In the genomic region with DNA sequence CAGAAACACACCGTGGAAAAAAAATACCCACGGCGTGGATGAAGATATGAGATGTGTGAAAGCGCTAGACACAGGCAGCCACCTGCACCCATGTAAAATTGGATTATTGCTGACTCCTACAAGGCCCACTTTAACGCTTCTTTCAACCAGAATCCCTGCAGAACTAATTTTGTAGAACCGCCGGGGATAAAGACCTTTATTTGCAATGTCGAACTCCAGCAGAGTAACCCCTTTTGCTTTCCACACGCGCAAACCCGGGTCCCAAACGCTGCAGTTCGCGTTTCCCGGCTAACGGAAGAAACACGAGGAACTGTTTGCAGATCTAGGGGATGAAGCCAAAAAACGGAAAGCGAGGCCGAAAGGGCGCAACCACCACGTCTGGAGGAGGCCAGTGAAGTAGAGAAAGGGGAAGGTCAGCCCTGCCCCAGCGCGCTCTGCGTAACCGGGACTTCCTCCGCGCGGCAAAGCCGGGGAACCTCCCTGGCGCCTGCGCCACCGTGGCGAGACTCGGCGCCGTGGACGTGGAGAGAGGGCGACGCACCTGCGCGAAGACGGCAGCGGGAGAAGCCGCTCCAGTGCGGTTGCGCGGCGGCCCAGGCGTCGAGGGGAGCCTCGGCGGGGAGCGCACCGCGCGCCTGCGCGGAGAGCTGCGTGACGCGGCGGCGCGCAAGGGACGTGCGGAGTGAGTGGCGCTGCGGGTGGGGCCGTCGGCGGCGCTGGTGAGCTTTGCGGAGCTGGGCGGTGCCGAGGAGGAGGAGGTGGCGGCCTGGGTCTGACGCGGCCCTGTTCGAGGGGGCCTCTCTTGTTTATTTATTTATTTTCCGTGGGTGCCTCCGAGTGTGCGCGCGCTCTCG, we compare ENCODE assay signal across 8 cellular contexts. TPM values are rescaled to one million over a fixed set of nuclear protein-coding genes. Genes with fewer than 3 reads are reported as not detected.
DNase-seq lines count a peak whose midpoint lies in the region; ATAC-seq lines count a peak whose summit lies in the region.

PPP1CB (plus strand) TSS at position 729 of the 854 bp plus-strand sequence. CDS start 295 bp downstream, outside the sequence.

- no peaks in the 10 kb centered on the region for H3K36me3 ChIP-seq in GM23248 (ENCODE audit: low read depth)

- peak within 1 kb of the TSS; percentile 77 for H2AFZ ChIP-seq in GM23248

- peaks cover 46% of the 10 kb centered on the region for H3K79me2 ChIP-seq in GM23248 (ENCODE audit: insufficient read depth)

- peaks cover 20% of the 10 kb centered on the region for H3K36me3 Mint-ChIP-seq in activated T-helper 1 cell treated with anti-CD3 and anti-CD28 coated beads, Interleukin-12 subunit alpha, Interleukin-12 subunit beta, Interleukin-2, Interleukin-4 antibody, amounts not matched to agents 30 ng/mL and 10 ng/mL and 1 ng/mL, durations not matched to agents 14 hours and 24 hours and 36 hours (ENCODE audit: low read depth)
- peaks cover 0 to 16% (median 0%) of the 10 kb centered on the region in 3 donors for H3K36me3 Mint-ChIP-seq in naive thymus-derived CD8-positive, alpha-beta T cell

- no peaks in the 10 kb centered on the region for H3K27me3 Mint-ChIP-seq in activated T-helper 1 cell treated with anti-CD3 and anti-CD28 coated beads, Interleukin-12 subunit alpha, Interleukin-12 subunit beta, Interleukin-2, Interleukin-4 antibody, amounts not matched to agents 30 ng/mL and 10 ng/mL and 1 ng/mL, durations not matched to agents 14 hours and 24 hours and 36 hours (ENCODE audit: insufficient read depth)
- no peaks in the 10 kb centered on the region for H3K27me3 Mint-ChIP-seq in naive thymus-derived CD8-positive, alpha-beta T cell

- peak within 1 kb of the TSS; percentile 88 for H3K4me3 ChIP-seq in GM23248

- peaks cover 30% of the 10 kb centered on the region for H3K4me1 ChIP-seq in GM23248 (ENCODE audit: insufficient read depth)

- peaks cover 18% of the 10 kb centered on the region for H4K20me1 ChIP-seq in GM23248 (ENCODE audit: insufficient read depth)

- POLR2A ChIA-PET in naive thymus-derived CD8-positive, alpha-beta T cell (lab: Charles Lee), result interaction anchor here (0.6 to 3.7 kb wide), 23 partner anchors 9 to 1395 kb away, joined by 3 to 50 read pairs (median 5); partner anchors contain the start of genes TRMT61B, WDR43 and YPEL5

- peak within 1 kb of the TSS; percentile 95 for H3K4me3 Mint-ChIP-seq in activated T-helper 1 cell treated with anti-CD3 and anti-CD28 coated beads, Interleukin-12 subunit alpha, Interleukin-12 subunit beta, Interleukin-2, Interleukin-4 antibody, amounts not matched to agents 30 ng/mL and 10 ng/mL and 1 ng/mL, durations not matched to agents 14 hours and 24 hours and 36 hours
- H3K4me3 Mint-ChIP-seq in naive thymus-derived CD8-positive, alpha-beta T cell, result peak within 1 kb of the TSS; percentile 88 to 98 (median 96)

- H3K9me3 Mint-ChIP-seq in activated T-helper 1 cell treated with anti-CD3 and anti-CD28 coated beads, Interleukin-12 subunit alpha, Interleukin-12 subunit beta, Interleukin-2, Interleukin-4 antibody, amounts not matched to agents 30 ng/mL and 10 ng/mL and 1 ng/mL, durations not matched to agents 14 hours and 24 hours and 36 hours, result no peaks in the 10 kb centered on the region
- no peaks in the 10 kb centered on the region for H3K9me3 Mint-ChIP-seq in naive thymus-derived CD8-positive, alpha-beta T cell

- H3K4me2 ChIP-seq in GM23248 (ENCODE audit: unreplicated experiment), result peak within 1 kb of the TSS; percentile 84

- peaks cover 34% of the 10 kb centered on the region for H3F3A ChIP-seq in GM23248 (ENCODE audit: insufficient read depth)

- H3K9me2 ChIP-seq in GM23248 (ENCODE audit: insufficient read depth), result no peaks in the 10 kb centered on the region

- peak within 1 kb of the TSS; percentile 93 for H3K27ac ChIP-seq in GM23248

- peak within 1 kb of the TSS; percentile 98 for H3K9ac ChIP-seq in GM23248

- intact Hi-C loops in activated T-helper 1 cell treated with anti-CD3 and anti-CD28 coated beads, Interleukin-12 subunit alpha, Interleukin-12 subunit beta, Interleukin-2, Interleukin-4 antibody, amounts not matched to agents 30 ng/mL and 10 ng/mL and 1 ng/mL, durations not matched to agents 14 hours and 24 hours and 36 hours (cut with micrococcal nuclease), result loop anchor here (1.0 to 10.0 kb wide), 12 partner anchors 70 to 1047 kb away; partner anchors contain the start of genes CLIP4, MRPL33, TRMT61B and WDR43

- H3K9me3 ChIP-seq in GM23248 (ENCODE audit: low read depth), result no peaks in the 10 kb centered on the region

- peak within 1 kb of the TSS; percentile 96 for H3K27ac Mint-ChIP-seq in activated T-helper 1 cell treated with anti-CD3 and anti-CD28 coated beads, Interleukin-12 subunit alpha, Interleukin-12 subunit beta, Interleukin-2, Interleukin-4 antibody, amounts not matched to agents 30 ng/mL and 10 ng/mL and 1 ng/mL, durations not matched to agents 14 hours and 24 hours and 36 hours
- H3K27ac Mint-ChIP-seq in naive thymus-derived CD8-positive, alpha-beta T cell, result peak within 1 kb of the TSS; percentile 89 to 100 (median 98)

- no peaks in the 10 kb centered on the region for H3K27me3 ChIP-seq in GM23248 (replicated peaks; ENCODE audit: insufficient read depth)

- 1% methylated on average over 74 to 75 of the region's 86 CpGs for WGBS in GM23248 (ENCODE audit: low coverage in 1 of 2, low lambda C conversion rate in 2 of 2, missing lambda C conversion rate in 2 of 2), 2 experiments

- peak; percentile 83 to 87 for ATAC-seq in naive thymus-derived CD8-positive, alpha-beta T cell

- H3K4me1 Mint-ChIP-seq in activated T-helper 1 cell treated with anti-CD3 and anti-CD28 coated beads, Interleukin-12 subunit alpha, Interleukin-12 subunit beta, Interleukin-2, Interleukin-4 antibody, amounts not matched to agents 30 ng/mL and 10 ng/mL and 1 ng/mL, durations not matched to agents 14 hours and 24 hours and 36 hours (ENCODE audit: low read depth), result peaks cover 61% of the 10 kb centered on the region
- peaks cover 23 to 63% (median 60%) of the 10 kb centered on the region in 4 donors for H3K4me1 Mint-ChIP-seq in naive thymus-derived CD8-positive, alpha-beta T cell

- in situ Hi-C loops in GM23248 (cut with MboI), result loop anchor here (10.0 kb wide), 1 partner anchor 157 kb away; no protein-coding TSS in a partner anchor

- DNase-seq in Daoy (ENCODE audit: low read depth), result peak; percentile 99
- DNase-seq in GM23248, result peak; percentile 99
- peak; percentile 94 to 97 for DNase-seq in Kasumi-1 (lab: John Stamatoyannopoulos, UW)
- peak; percentile 94 for DNase-seq in RKO (ENCODE audit: low spot score)
- DNase-seq in activated T-helper 1 cell treated with anti-CD3 and anti-CD28 coated beads, Interleukin-12 subunit alpha, Interleukin-12 subunit beta, Interleukin-2, Interleukin-4 antibody, amounts not matched to agents 30 ng/mL and 10 ng/mL and 1 ng/mL, durations not matched to agents 14 hours and 24 hours and 36 hours (ENCODE audit: low spot score), result peak; percentile 98
- peak; percentile 98 for DNase-seq in fibroblast of gingiva (ENCODE audit: low read depth)
- peak; percentile 89 to 99 (median 98) for DNase-seq in naive thymus-derived CD8-positive, alpha-beta T cell
- DNase-seq in stimulated activated naive CD4-positive, alpha-beta T cell (lab: John Stamatoyannopoulos, UW), result peak; percentile 91 to 98 (median 97)

RNA-seq across cellular contexts. Expression of gene PPP1CB, which starts in this region (rescaled TPM):
- 286 and 356 TPM in 2 replicates for total RNA-seq in Daoy (2014; rRNA removed; shearing (Covaris generic))
- total RNA-seq in GM23248 (2014; rRNA removed; shearing (Covaris generic)), result 119 and 127 TPM in 2 replicates
- polyA plus RNA-seq in GM23248 (2016; fragmentation: Nextera tagmentation; extraction: Ambion mirVana), result 122 and 125 TPM in 2 replicates
- 262 and 268 TPM in 2 replicates for total RNA-seq in activated T-helper 1 cell treated with anti-CD3 and anti-CD28 coated beads, Interleukin-12 subunit alpha, Interleukin-12 subunit beta, Interleukin-2, Interleukin-4 antibody, amounts not matched to agents 30 ng/mL and 10 ng/mL and 1 ng/mL, durations not matched to agents 14 hours and 24 hours and 36 hours
- 100 to 1,000 TPM; 165 to 166 TPM for total RNA-seq in naive thymus-derived CD8-positive, alpha-beta T cell
- polyA plus RNA-seq in naive thymus-derived CD8-positive, alpha-beta T cell, result 10 to 100 TPM; 63.1 to 85.7 (median 82.1) TPM

Comparison
In these comparisons a context has a peak if more than half of its experiments do, and no peak if none do; other contexts are left out.
1. Peak in every context shown above with its lines: DNase-seq, ATAC-seq, H3K4me3 ChIP-seq and H3K27ac ChIP-seq.